Comparison of ENCODE assay signal across 1 cellular context in the genomic region with DNA sequence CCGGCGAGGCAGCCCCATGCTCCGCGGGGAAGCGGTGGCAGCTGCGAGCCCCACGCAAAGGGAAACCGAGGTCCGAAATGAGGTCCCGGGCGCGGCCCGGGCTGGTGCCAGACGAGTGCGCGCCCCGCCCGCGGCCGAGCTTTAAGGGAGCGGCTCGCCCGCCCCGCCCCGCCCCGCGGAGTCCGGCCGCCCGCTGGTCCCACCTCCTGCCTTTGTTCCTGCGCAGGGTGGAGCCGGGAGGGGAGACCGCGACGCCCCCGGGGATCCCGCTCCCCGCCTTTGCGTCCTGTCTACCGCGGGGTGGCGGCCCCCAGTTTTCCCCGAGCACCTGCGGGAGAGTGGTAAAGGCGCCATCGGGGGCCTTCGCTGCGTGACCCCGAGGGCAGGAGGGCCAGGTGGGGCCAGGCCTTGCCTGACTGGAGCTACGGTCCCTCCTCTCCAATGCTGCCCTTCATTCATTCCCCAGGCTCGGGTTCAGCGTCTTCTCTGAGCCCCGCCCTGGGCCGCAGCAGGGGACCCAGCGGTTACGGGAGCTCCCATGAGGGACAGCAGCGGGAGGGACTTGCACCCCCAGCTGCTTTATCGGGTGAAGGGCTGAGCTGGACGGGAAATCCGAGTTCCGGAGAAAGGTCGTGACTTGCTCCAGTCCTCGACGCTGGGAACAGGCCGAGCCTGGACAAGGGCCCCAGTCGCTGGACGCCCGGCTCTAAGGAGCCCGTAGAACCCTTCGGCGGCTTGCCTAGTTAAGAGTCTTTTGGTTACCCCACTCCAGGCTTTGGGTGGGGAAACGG.
A peak's percentile ranks its signal among the peaks of the same experiment; 100 is the strongest.
TF ChIP-seq lines count a peak whose summit lies in the region.

A gene with protein sequence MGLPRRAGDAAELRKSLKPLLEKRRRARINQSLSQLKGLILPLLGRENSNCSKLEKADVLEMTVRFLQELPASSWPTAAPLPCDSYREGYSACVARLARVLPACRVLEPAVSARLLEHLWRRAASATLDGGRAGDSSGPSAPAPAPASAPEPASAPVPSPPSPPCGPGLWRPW (minus strand): TSS at position 117 of the 791 bp plus-strand sequence. CDS start 99 bp downstream, at position 18.

TF ChIP-seq in HCT116, 20 proteins besides CTCF, POLR2A, EP300 and RAD21 (continued from another document):
- TF ChIP-seq, protein P1, sequence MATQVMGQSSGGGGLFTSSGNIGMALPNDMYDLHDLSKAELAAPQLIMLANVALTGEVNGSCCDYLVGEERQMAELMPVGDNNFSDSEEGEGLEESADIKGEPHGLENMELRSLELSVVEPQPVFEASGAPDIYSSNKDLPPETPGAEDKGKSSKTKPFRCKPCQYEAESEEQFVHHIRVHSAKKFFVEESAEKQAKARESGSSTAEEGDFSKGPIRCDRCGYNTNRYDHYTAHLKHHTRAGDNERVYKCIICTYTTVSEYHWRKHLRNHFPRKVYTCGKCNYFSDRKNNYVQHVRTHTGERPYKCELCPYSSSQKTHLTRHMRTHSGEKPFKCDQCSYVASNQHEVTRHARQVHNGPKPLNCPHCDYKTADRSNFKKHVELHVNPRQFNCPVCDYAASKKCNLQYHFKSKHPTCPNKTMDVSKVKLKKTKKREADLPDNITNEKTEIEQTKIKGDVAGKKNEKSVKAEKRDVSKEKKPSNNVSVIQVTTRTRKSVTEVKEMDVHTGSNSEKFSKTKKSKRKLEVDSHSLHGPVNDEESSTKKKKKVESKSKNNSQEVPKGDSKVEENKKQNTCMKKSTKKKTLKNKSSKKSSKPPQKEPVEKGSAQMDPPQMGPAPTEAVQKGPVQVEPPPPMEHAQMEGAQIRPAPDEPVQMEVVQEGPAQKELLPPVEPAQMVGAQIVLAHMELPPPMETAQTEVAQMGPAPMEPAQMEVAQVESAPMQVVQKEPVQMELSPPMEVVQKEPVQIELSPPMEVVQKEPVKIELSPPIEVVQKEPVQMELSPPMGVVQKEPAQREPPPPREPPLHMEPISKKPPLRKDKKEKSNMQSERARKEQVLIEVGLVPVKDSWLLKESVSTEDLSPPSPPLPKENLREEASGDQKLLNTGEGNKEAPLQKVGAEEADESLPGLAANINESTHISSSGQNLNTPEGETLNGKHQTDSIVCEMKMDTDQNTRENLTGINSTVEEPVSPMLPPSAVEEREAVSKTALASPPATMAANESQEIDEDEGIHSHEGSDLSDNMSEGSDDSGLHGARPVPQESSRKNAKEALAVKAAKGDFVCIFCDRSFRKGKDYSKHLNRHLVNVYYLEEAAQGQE (IDR thresholded peaks at IDR 0.05; ENCODE audit: low read depth) = no peak
- TF ChIP-seq EZH2 (IDR thresholded peaks at IDR 0.05) (no peak), JUND (IDR thresholded peaks at IDR 0.05) (no peak), TCF7L2 (IDR thresholded peaks at IDR 0.05; ENCODE audit: borderline replicate concordance, extremely low read depth, insufficient read depth, insufficient read length) (peak; percentile 79)
